In genomic region chr2:9247177-9247576, GRCh38 we compare ENCODE assay signal across 17 cellular contexts. TPM values are rescaled to one million over a fixed set of nuclear protein-coding genes. Genes with fewer than 3 reads are reported as not detected.
DNase-seq lines count a peak whose midpoint lies in the region; ATAC-seq and TF ChIP-seq lines count a peak whose summit lies in the region.
"Had no signal": no experiment of that assay in that cellular context is flagged by ENCODE, and none has a peak within 500 bp of the region (broad histone marks: within the 10 kb centered on the region; RNA-seq: fewer than 3 reads in every experiment).

No MANE protein-coding gene starts in this region.

- TF ChIP-seq CTCF in MCF 10A (IDR thresholded peaks at IDR 0.05; ENCODE audit: unreplicated experiment) (no peak), mammary epithelial cell (conservative IDR thresholded peaks at IDR 0.05 in 1 of 2, IDR thresholded peaks at IDR 0.05 in 1 of 2; ENCODE audit: extremely low read depth in 1 of 2, insufficient read depth in 1 of 2, low read depth in 1 of 2, low read length in 2 of 2) (no peak), Panc1 (IDR thresholded peaks at IDR 0.05) (no peak), transverse colon (IDR thresholded peaks at IDR 0.05) (no peak)

- H3K4me2 ChIP-seq in mammary epithelial cell (ENCODE audit: insufficient read depth, low read depth, low read length), result no peak overlapping the region

- WGBS in mammary epithelial cell (ENCODE audit: low coverage, missing lambda C conversion rate), result 96% methylated on average over 13 of the region's 13 CpGs
- 73% methylated on average over 13 of the region's 13 CpGs; no CpG with 5 or more reads in 1 of the 2 donors for WGBS in transverse colon (ENCODE audit: low coverage in 1 of 2), 2 donors

- POLR2A ChIA-PET in MCF 10A (lab: Yijun Ruan, JAX), result interaction anchor here (0.6 to 7.2 kb wide), 8 partner anchors 10 to 68 kb away, joined by 3 to 142 read pairs (median 5); partner anchors contain the start of gene ASAP2
- POLR2A ChIA-PET in Panc1 (lab: Charles Lee), result no interaction called here

- H3K27ac Mint-ChIP-seq in MCF 10A (ENCODE audit: low read depth, unreplicated experiment), result peak overlapping the region; percentile 81
- H3K27ac Mint-ChIP-seq: activated T-helper 2 cell treated with anti-CD3 and anti-CD28 coated beads, Interferon-gamma antibody, Interleukin-2, Interleukin-4, amounts not matched to agents 10 μg/mL and 5 μg/mL and 100 μg/mL, durations not matched to agents 14 hours and 24 hours and 36 hours; natural killer cell had no signal

- intact Hi-C loops in MCF 10A (cut with micrococcal nuclease) (no loop called here), mammary epithelial cell (cut with micrococcal nuclease) (no loop called here), Panc1 (cut with micrococcal nuclease; ENCODE audit: unreplicated experiment) (no loop called here), transverse colon (cut with DNase I; ENCODE audit: low total_unique reads) (no loop called here)

- ATAC-seq in Panc1, result no peak
- no peak for ATAC-seq in HG03039 (IDR thresholded peaks at IDR 0.05; ENCODE audit: unreplicated experiment)
- ATAC-seq in HG02642 (IDR thresholded peaks at IDR 0.05; ENCODE audit: poor library complexity, unreplicated experiment), result no peak
- ATAC-seq: esophagus mucosa, natural killer cell had no signal

- CTCF ChIA-PET in MCF 10A (lab: Yijun Ruan, JAX), result interaction anchor here (1.1 to 3.7 kb wide), 5 partner anchors 12 to 104 kb away, joined by 3 to 20 read pairs (median 4); no protein-coding TSS in a partner anchor
- CTCF ChIA-PET in mammary epithelial cell (lab: Charles Lee; ENCODE audit: low non-redundant PET), result no interaction called here
- CTCF ChIA-PET in Panc1 (lab: Charles Lee), result no interaction called here

- TF ChIP-seq EP300 in transverse colon (IDR thresholded peaks at IDR 0.05; ENCODE audit: low read depth), result no peak

- H3K4me3 ChIP-seq in mammary epithelial cell (replicated peaks in 1 of 3; ENCODE audit: insufficient read depth in 1 of 3, low read depth in 2 of 3, low read length in 3 of 3), result no peak overlapping the region
- peak overlapping the region in 1 of 2 experiments; percentile 14; a peak in 2 of 4 replicates for H3K4me3 ChIP-seq in Panc1 (ENCODE audit: low read depth in 2 of 2, low read length in 2 of 2)
- H3K4me3 ChIP-seq in transverse colon, result no peak overlapping the region
- H3K4me3 ChIP-seq: testis had no signal

- H3K4me3 Mint-ChIP-seq in MCF 10A (ENCODE audit: unreplicated experiment), result no peak overlapping the region
- H3K4me3 Mint-ChIP-seq: natural killer cell had no signal

- no peak for TF ChIP-seq POLR2A in transverse colon (IDR thresholded peaks at IDR 0.05)

- H3K79me2 ChIP-seq in mammary epithelial cell (ENCODE audit: insufficient read depth, low read length), result peaks cover 98% of the 10 kb centered on the region

- no peaks in the 10 kb centered on the region for H3K9me3 Mint-ChIP-seq in MCF 10A (ENCODE audit: unreplicated experiment)
- H3K9me3 Mint-ChIP-seq: activated T-helper 2 cell treated with anti-CD3 and anti-CD28 coated beads, Interferon-gamma antibody, Interleukin-2, Interleukin-4, amounts not matched to agents 10 μg/mL and 5 μg/mL and 100 μg/mL, durations not matched to agents 14 hours and 24 hours and 36 hours; natural killer cell had no signal

- peaks cover 68% of the 10 kb centered on the region for H3K4me1 Mint-ChIP-seq in MCF 10A (ENCODE audit: insufficient read depth, unreplicated experiment)

- H2AFZ ChIP-seq in mammary epithelial cell (ENCODE audit: low read depth, low read length), result no peak overlapping the region

- H3K9ac ChIP-seq in mammary epithelial cell (ENCODE audit: insufficient read depth, low read length), result no peak overlapping the region

- H3K9me3 ChIP-seq in mammary epithelial cell (replicated peaks; ENCODE audit: insufficient read depth, low read length) (no peaks in the 10 kb centered on the region), Panc1 (ENCODE audit: control insufficient read depth, insufficient read depth, low read depth, low read length) (no peaks in the 10 kb centered on the region), transverse colon (no peaks in the 10 kb centered on the region)
- H3K9me3 ChIP-seq: testis had no signal

- no peak overlapping the region for H3K27ac ChIP-seq in mammary epithelial cell (ENCODE audit: insufficient read depth, low read depth, low read length)
- peak overlapping the region; percentile 100 for H3K27ac ChIP-seq in Panc1 (ENCODE audit: low read length)
- H3K27ac ChIP-seq in transverse colon, result peak overlapping the region; percentile 56 to 74 (median 68)
- H3K27ac ChIP-seq: testis had no signal

- no peaks in the 10 kb centered on the region for H4K20me1 ChIP-seq in mammary epithelial cell (ENCODE audit: insufficient read depth, low read length)

- H3K36me3 ChIP-seq in mammary epithelial cell (ENCODE audit: insufficient read depth, low read length) (peaks cover 2% of the 10 kb centered on the region), Panc1 (ENCODE audit: control insufficient read depth, insufficient read depth, low read length) (no peaks in the 10 kb centered on the region), transverse colon (no peaks in the 10 kb centered on the region)

- dilution Hi-C loops in mammary epithelial cell (cut with HindIII; ENCODE audit: low sequenced_read_pairs), result no loop called here

- H3K27me3 ChIP-seq in mammary epithelial cell (ENCODE audit: insufficient read depth, low read length) (no peaks in the 10 kb centered on the region), Panc1 (ENCODE audit: control insufficient read depth, insufficient read depth, low read length) (no peaks in the 10 kb centered on the region), transverse colon (no peaks in the 10 kb centered on the region)
- H3K27me3 ChIP-seq: testis had no signal

- H3K4me1 ChIP-seq in mammary epithelial cell (ENCODE audit: insufficient read depth, low read length) (peaks cover 72% of the 10 kb centered on the region), Panc1 (ENCODE audit: control insufficient read depth, insufficient read depth, low read length) (peaks cover 98% of the 10 kb centered on the region), transverse colon (peaks cover 36 to 83% (median 68%) of the 10 kb centered on the region in 4 donors)

- H3K27me3 Mint-ChIP-seq in MCF 10A (ENCODE audit: insufficient read depth, unreplicated experiment), result no peaks in the 10 kb centered on the region

- in situ Hi-C loops in mammary epithelial cell (cut with MboI; ENCODE audit: low sequenced_read_pairs in 2 of 2), result no loop called here
- in situ Hi-C loops in Panc1 (cut with HindIII; ENCODE audit: low pct_unique_long_range_greater_than_20kb, low sequenced_read_pairs), result no loop called here
- in situ Hi-C loops in transverse colon (cut with MboI; ENCODE audit: low pct_ligation_motif_present in 1 of 4, low pct_unique_long_range_greater_than_20kb in 1 of 4, low sequenced_read_pairs in 3 of 4), result no loop called here

- BruUV-seq in MCF 10A (replicated peaks; lab: Mats Ljungman, UMichigan) (no TSS peak), mammary epithelial cell (replicated peaks; lab: Mats Ljungman, UMichigan) (no TSS peak), Panc1 (replicated peaks; lab: Mats Ljungman, UMichigan) (no TSS peak)

- no peak for DNase-seq in MCF 10A (ENCODE audit: unreplicated experiment)
- no peak for DNase-seq in mammary epithelial cell
- DNase-seq in Panc1 (ENCODE audit: low read depth, low spot score), result no peak
- DNase-seq in left kidney (ENCODE audit: low read depth, low spot score), result peak; percentile 33
- DNase-seq in transverse colon, result no peak
- no peak for DNase-seq in NCI-H748 (lab: John Stamatoyannopoulos, UW; ENCODE audit: unreplicated experiment)
- DNase-seq: activated CD4-positive, alpha-beta T cell treated with anti-CD3 and anti-CD28 coated beads for 48 hours; GOT3; left ventricle myocardium superior; natural killer cell; NCI-H1930; stimulated activated CD4-positive, alpha-beta T cell treated with anti-CD3 and anti-CD28 coated beads, Interleukin-12 subunit alpha, Interleukin-12 subunit beta, amount 100 ng/mL, for 4 hours had no signal

- peaks cover 6% of the 10 kb centered on the region for H3K36me3 Mint-ChIP-seq in MCF 10A (ENCODE audit: insufficient read depth, unreplicated experiment)
- H3K36me3 Mint-ChIP-seq: natural killer cell had no signal

RNA-seq across cellular contexts. Expression of gene ASAP2, which starts 40.6 kb away (rescaled TPM):
- 80.8 and 89.5 TPM in 2 replicates for total RNA-seq in MCF 10A (2022)
- total RNA-seq in mammary epithelial cell, result 100 to 1,000 TPM in 1 of 2 donors, 10 to 100 TPM in 1; 40.8 to 137 TPM
- 56.4 TPM for polyA plus RNA-seq in mammary epithelial cell
- polyA minus RNA-seq in mammary epithelial cell, result 60.0 TPM
- total RNA-seq in Panc1 (2021; ENCODE audit: unreplicated experiment), result 107 TPM
- 57.3 TPM for polyA plus RNA-seq in Panc1 (2012; ENCODE audit: insufficient read length)
- 10 to 100 TPM; 33.2 to 62.1 (median 54.5) TPM for total RNA-seq in transverse colon
